13 cellular contexts compared by ENCODE assay signal in genomic region chr1:201715351-201715750, GRCh38.
DNase-seq lines count a peak whose midpoint lies in the region; ATAC-seq and TF ChIP-seq lines count a peak whose summit lies in the region.
"Had no signal": no experiment of that assay in that cellular context is flagged by ENCODE, and none has a peak within 500 bp of the region (broad histone marks: within the 10 kb centered on the region; RNA-seq: fewer than 3 reads in every experiment).

No MANE protein-coding gene starts in this region.

- H3K4me3 ChIP-seq in heart left ventricle: peak overlapping the region in 1 of 12 donors; percentile 33
- H3K4me3 ChIP-seq in esophagus (ENCODE audit: low read depth in 1 of 2, low read length in 2 of 2): no peak overlapping the region
- peak overlapping the region; percentile 11 for H3K4me3 ChIP-seq in upper lobe of right lung

- H3K9me3 ChIP-seq in heart left ventricle (no peaks in the 10 kb centered on the region), esophagus (ENCODE audit: control insufficient read depth in 2 of 2, insufficient read depth in 1 of 2, low read depth in 1 of 2, low read length in 1 of 2) (peaks cover 0 to 4% of the 10 kb centered on the region in 2 donors), upper lobe of right lung (no peaks in the 10 kb centered on the region)

- intact Hi-C loops in heart left ventricle (cut with DNase I): no loop called here
- intact Hi-C loops in left ventricle myocardium superior (cut with micrococcal nuclease): no loop called here
- intact Hi-C loops in upper lobe of right lung (cut with DNase I): no loop called here
- intact Hi-C loops in natural killer cell (cut with micrococcal nuclease): no loop called here

- TF ChIP-seq POLR2A in heart left ventricle (IDR thresholded peaks at IDR 0.05): no peak

- H3K9me3 Mint-ChIP-seq in osteocyte (ENCODE audit: unreplicated experiment) (no peaks in the 10 kb centered on the region), natural killer cell (no peaks in the 10 kb centered on the region)
- H3K9me3 Mint-ChIP-seq: activated naive CD8-positive, alpha-beta T cell treated with anti-CD3 and anti-CD28 coated beads, Interleukin-2, amount 50 U/mL, for 24 hours had no signal

- DNase-seq in heart left ventricle: peak in 2 of 5 donors; percentile 26
- DNase-seq in left ventricle myocardium superior: no peak
- no peak for DNase-seq in osteocyte (ENCODE audit: extremely low spot score, unreplicated experiment)
- DNase-seq in upper lobe of right lung: no peak
- no peak for DNase-seq in natural killer cell
- DNase-seq: activated CD8-positive, alpha-beta T cell treated with anti-CD3 and anti-CD28 coated beads, Interleukin-2, amount 10 ng/mL, durations not matched to agents 7 days and 5 days; activated naive CD8-positive, alpha-beta T cell treated with anti-CD3 and anti-CD28 coated beads, Interleukin-2, amount 50 U/mL, for 24 hours; DMS153; NCI-H1092 treated with DMSO at 0.1 percent for 48 hours; NCI-H774 had no signal

- H3K36me3 ChIP-seq in heart left ventricle: peaks cover 0 to 31% (median 8%) of the 10 kb centered on the region in 9 donors
- H3K36me3 ChIP-seq in esophagus (ENCODE audit: control insufficient read depth in 2 of 2, insufficient read depth in 2 of 2, low read length in 1 of 2): peaks cover 0 to 4% of the 10 kb centered on the region in 2 donors
- H3K36me3 ChIP-seq in upper lobe of right lung: no peaks in the 10 kb centered on the region

- WGBS in heart left ventricle, 4 donors: 75 to 82% (median 80%) methylated on average over 6 of the region's 6 CpGs
- WGBS in esophagus, 2 donors: 78 to 79% methylated on average over 6 of the region's 6 CpGs

- TF ChIP-seq CTCF in heart left ventricle (IDR thresholded peaks at IDR 0.05) (no peak), osteocyte (IDR thresholded peaks at IDR 0.05) (no peak), upper lobe of right lung (IDR thresholded peaks at IDR 0.05) (no peak), natural killer cell (IDR thresholded peaks at IDR 0.05) (no peak)

- H3K27ac ChIP-seq in heart left ventricle: peak overlapping the region; percentile 72 to 98 (median 93)
- H3K27ac ChIP-seq in esophagus (ENCODE audit: low read depth in 2 of 2, low read length in 1 of 2): peak overlapping the region; percentile 48 to 90
- peak overlapping the region; percentile 89 for H3K27ac ChIP-seq in upper lobe of right lung

- H3K4me3 Mint-ChIP-seq in osteocyte (ENCODE audit: unreplicated experiment): peak overlapping the region; percentile 49
- no peak overlapping the region for H3K4me3 Mint-ChIP-seq in natural killer cell
- H3K4me3 Mint-ChIP-seq: activated CD8-positive, alpha-beta T cell treated with anti-CD3 and anti-CD28 coated beads, Interleukin-2, amount 10 ng/mL, durations not matched to agents 7 days and 5 days; activated naive CD8-positive, alpha-beta T cell treated with anti-CD3 and anti-CD28 coated beads, Interleukin-2, amount 50 U/mL, for 24 hours had no signal

- H3K27me3 ChIP-seq in heart left ventricle: no peaks in the 10 kb centered on the region
- no peaks in the 10 kb centered on the region for H3K27me3 ChIP-seq in esophagus (ENCODE audit: control insufficient read depth in 1 of 2, insufficient read depth in 2 of 2, low read length in 2 of 2)
- H3K27me3 ChIP-seq in upper lobe of right lung: no peaks in the 10 kb centered on the region

- H3K27me3 Mint-ChIP-seq in osteocyte (ENCODE audit: unreplicated experiment): no peaks in the 10 kb centered on the region
- no peaks in the 10 kb centered on the region for H3K27me3 Mint-ChIP-seq in natural killer cell (ENCODE audit: low read depth in 2 of 2)
- H3K27me3 Mint-ChIP-seq: activated naive CD8-positive, alpha-beta T cell treated with anti-CD3 and anti-CD28 coated beads, Interleukin-2, amount 50 U/mL, for 24 hours had no signal

- H3K4me1 Mint-ChIP-seq in osteocyte (ENCODE audit: unreplicated experiment) (peaks cover 85% of the 10 kb centered on the region), natural killer cell (no peaks in the 10 kb centered on the region)

- ATAC-seq in heart left ventricle: no peak
- ATAC-seq in left ventricle myocardium superior: no peak
- no peak for ATAC-seq in upper lobe of right lung
- no peak for ATAC-seq in natural killer cell
- no peak for ATAC-seq in GM19351 (IDR thresholded peaks at IDR 0.05; ENCODE audit: unreplicated experiment)
- ATAC-seq in GM18519 (IDR thresholded peaks at IDR 0.05; ENCODE audit: low FRiP score, unreplicated experiment): no peak
- ATAC-seq: activated CD8-positive, alpha-beta T cell treated with anti-CD3 and anti-CD28 coated beads, Interleukin-2, amount 10 ng/mL, durations not matched to agents 7 days and 5 days; activated naive CD8-positive, alpha-beta T cell treated with anti-CD3 and anti-CD28 coated beads, Interleukin-2, amount 50 U/mL, for 24 hours had no signal

- H3K27ac Mint-ChIP-seq in osteocyte (ENCODE audit: unreplicated experiment) (peak overlapping the region; percentile 100), natural killer cell (no peak overlapping the region)
- H3K27ac Mint-ChIP-seq: activated CD8-positive, alpha-beta T cell treated with anti-CD3 and anti-CD28 coated beads, Interleukin-2, amount 10 ng/mL, durations not matched to agents 7 days and 5 days; activated naive CD8-positive, alpha-beta T cell treated with anti-CD3 and anti-CD28 coated beads, Interleukin-2, amount 50 U/mL, for 24 hours had no signal

- H3K4me1 ChIP-seq in heart left ventricle: peaks cover 34 to 100% (median 89%) of the 10 kb centered on the region in 12 donors
- peaks cover 2 to 31% of the 10 kb centered on the region in 2 donors for H3K4me1 ChIP-seq in esophagus (ENCODE audit: control insufficient read depth in 2 of 2, insufficient read depth in 2 of 2, low read length in 1 of 2)
- H3K4me1 ChIP-seq in upper lobe of right lung: peaks cover 69% of the 10 kb centered on the region

- H3K36me3 Mint-ChIP-seq in osteocyte (ENCODE audit: unreplicated experiment) (peaks cover 13% of the 10 kb centered on the region), natural killer cell (no peaks in the 10 kb centered on the region)
